Comparison of ENCODE assay signal across 8 cellular contexts in the genomic region with DNA sequence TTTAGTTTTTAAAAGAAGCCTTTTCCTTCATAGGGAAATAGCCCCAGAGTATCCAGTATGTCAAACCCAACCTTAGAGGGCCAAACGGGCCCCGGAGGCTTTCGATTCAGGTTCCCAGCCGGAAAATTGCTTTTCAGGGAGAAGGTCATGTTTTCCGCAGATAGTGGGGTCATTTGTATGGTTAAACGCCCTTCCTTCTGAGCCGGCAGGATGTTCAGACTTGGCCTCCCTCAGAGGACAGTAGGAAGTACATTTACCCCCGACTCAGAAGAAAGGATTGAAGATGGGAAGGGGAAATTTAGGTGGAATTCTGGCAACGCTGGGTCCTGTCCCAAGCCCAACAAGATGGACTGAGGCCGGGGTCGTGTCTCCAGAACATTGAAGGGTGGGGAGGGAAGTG.
A peak's percentile ranks its signal among the peaks of the same experiment; 100 is the strongest.
DNase-seq lines count a peak whose midpoint lies in the region; ATAC-seq and TF ChIP-seq lines count a peak whose summit lies in the region.

No MANE protein-coding gene starts in this region.

- H3K9me3 ChIP-seq in PC-9 (ENCODE audit: insufficient read depth, low read depth) (no peaks in the 10 kb centered on the region), upper lobe of left lung (no peaks in the 10 kb centered on the region)

- H3K4me1 Mint-ChIP-seq in nephron = peaks cover 61% of the 10 kb centered on the region

- TF ChIP-seq POLR2A in upper lobe of left lung (IDR thresholded peaks at IDR 0.05) = no peak

- no peaks in the 10 kb centered on the region for H3K9me2 ChIP-seq in PC-9 (ENCODE audit: insufficient read depth)

- TF ChIP-seq EP300 in upper lobe of left lung (IDR thresholded peaks at IDR 0.05) = no peak

- H3F3A ChIP-seq in PC-9 (ENCODE audit: insufficient read depth, low read depth) = peaks cover 92% of the 10 kb centered on the region

- TF ChIP-seq CTCF in PC-9 (conservative IDR thresholded peaks at IDR 0.05) = no peak
- TF ChIP-seq CTCF in coronary artery (IDR thresholded peaks at IDR 0.05) = no peak
- no peak for TF ChIP-seq CTCF in nephron (IDR thresholded peaks at IDR 0.05; ENCODE audit: unreplicated experiment in 3 of 3)
- no peak for TF ChIP-seq CTCF in upper lobe of left lung (IDR thresholded peaks at IDR 0.05)

- H3K27me3 Mint-ChIP-seq in nephron (ENCODE audit: low read depth) = peaks cover 8% of the 10 kb centered on the region

- H3K27me3 ChIP-seq in PC-9 (ENCODE audit: insufficient read depth, low read depth) = no peaks in the 10 kb centered on the region
- no peaks in the 10 kb centered on the region for H3K27me3 ChIP-seq in upper lobe of left lung

- no peaks in the 10 kb centered on the region for H3K9me3 Mint-ChIP-seq in nephron

- ATAC-seq in upper lobe of left lung (ENCODE audit: low FRiP score in 2 of 2) = no peak

- peak overlapping the region; percentile 91 to 97 (median 96) for H3K27ac Mint-ChIP-seq in nephron

- peaks cover 93% of the 10 kb centered on the region for H3K4me1 ChIP-seq in PC-9 (replicated peaks; ENCODE audit: insufficient read depth)
- peaks cover 32 to 58% (median 46%) of the 10 kb centered on the region in 4 donors for H3K4me1 ChIP-seq in upper lobe of left lung

- CTCF ChIA-PET in PC-9 (lab: Charles Lee) = no interaction called here

- POLR2A ChIA-PET in PC-9 (lab: Charles Lee; ENCODE audit: unreplicated experiment) = interaction anchor here (0.6 to 0.7 kb wide), 6 partner anchors 8 to 195 kb away, joined by 3 to 7 read pairs (median 4); no protein-coding TSS in a partner anchor

- H3K4me3 Mint-ChIP-seq in nephron = peak overlapping the region; percentile 8 to 25 (median 10)

- 74 to 81% methylated on average over 11 of the region's 11 CpGs for WGBS in upper lobe of left lung, 2 donors

- BruUV-seq in PC-9 (replicated peaks; lab: Mats Ljungman, UMichigan) = TSS peak; percentile 50

- peaks cover 52% of the 10 kb centered on the region for H3K79me2 ChIP-seq in PC-9 (ENCODE audit: low read depth)

- peaks cover 16% of the 10 kb centered on the region for H3K36me3 Mint-ChIP-seq in nephron (ENCODE audit: low read depth)

- peaks cover 12% of the 10 kb centered on the region; the same call in 1 of the 2 replicates for H3K36me3 ChIP-seq in PC-9 (ENCODE audit: low read depth)
- H3K36me3 ChIP-seq in upper lobe of left lung = no peaks in the 10 kb centered on the region

- intact Hi-C loops in PC-9 (cut with micrococcal nuclease; ENCODE audit: unreplicated experiment) = loop anchor here (1.0 to 5.0 kb wide), 7 partner anchors 8 to 254 kb away; no protein-coding TSS in a partner anchor

- no peaks in the 10 kb centered on the region for H4K20me1 ChIP-seq in PC-9 (ENCODE audit: insufficient read depth)

- DNase-seq in PC-9 = peak in 1 of 2 experiments; percentile 53
- no peak for DNase-seq in coronary artery (ENCODE audit: low spot score)
- no peak for DNase-seq in upper lobe of left lung
- DNase-seq in putamen (ENCODE audit: low spot score) = no peak
- no peak for DNase-seq in NCI-H2171 (lab: John Stamatoyannopoulos, UW)
- no peak for DNase-seq in SKM-1 (lab: John Stamatoyannopoulos, UW; ENCODE audit: unreplicated experiment)
- DNase-seq in GM03348 (ENCODE audit: low spot score) = no peak

- H3K4me3 ChIP-seq in PC-9 (peak overlapping the region; percentile 46), coronary artery (peak overlapping the region; percentile 49), upper lobe of left lung (no peak overlapping the region)

- H3K27ac ChIP-seq in PC-9 (peak overlapping the region; percentile 97), coronary artery (peak overlapping the region; percentile 82 to 94), upper lobe of left lung (peak overlapping the region; percentile 77 to 86 (median 81))

- peak overlapping the region; percentile 76 for H3K4me2 ChIP-seq in PC-9

- H2AFZ ChIP-seq in PC-9 = no peak overlapping the region

Comparison
In these comparisons a context has a peak if more than half of its experiments do, and no peak if none do; other contexts are left out.
1. H3K4me3 ChIP-seq: peak in PC-9 (single experiment) and coronary artery (single experiment); none in upper lobe of left lung (0 of 4).
2. Peak in every context shown above with its lines, with median percentiles within 50 percentile points of each other: H3K27ac ChIP-seq.